19 cellular contexts compared by ENCODE assay signal in the genomic region with DNA sequence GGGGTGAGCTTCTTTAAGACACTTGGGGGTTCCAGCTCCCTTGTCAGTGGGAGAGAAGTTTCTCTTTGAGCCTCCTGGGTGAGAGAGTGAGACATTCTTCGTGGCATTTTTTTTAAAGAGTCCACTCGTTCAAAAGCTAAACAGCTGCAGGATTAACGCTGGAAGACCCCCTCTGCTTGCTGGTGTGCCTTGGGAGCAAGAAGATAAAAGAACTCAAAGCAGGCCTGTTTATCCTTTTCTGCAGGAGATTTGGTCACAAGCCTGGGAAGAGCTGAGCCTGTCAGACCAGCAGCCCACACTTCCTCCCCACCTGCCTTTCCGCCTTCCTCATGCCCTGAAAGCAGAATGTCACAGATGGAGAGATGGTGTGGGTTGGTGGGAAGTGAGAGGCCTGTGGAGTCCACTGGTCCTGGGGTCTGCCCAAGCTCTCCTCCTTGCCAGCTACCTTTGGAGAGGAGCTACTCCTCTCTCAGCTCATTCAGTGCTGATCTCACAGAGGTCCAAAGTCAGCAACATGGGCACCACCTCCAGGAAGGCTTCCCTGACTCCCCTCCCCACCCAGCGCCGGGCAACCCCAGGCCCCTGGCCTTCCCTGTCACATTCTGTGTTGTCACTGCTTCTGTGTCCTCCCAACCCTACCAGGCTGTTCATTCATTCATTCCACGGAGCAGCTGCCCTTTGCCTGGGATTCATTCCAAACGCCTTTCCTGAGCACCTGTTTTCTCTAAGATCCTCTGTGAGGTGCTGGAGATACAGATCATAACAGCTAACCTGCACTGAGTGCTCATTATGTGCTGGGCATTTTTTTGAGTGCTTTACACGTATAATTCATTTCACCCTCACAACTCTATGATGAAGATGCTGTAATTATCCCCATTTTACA. TPM values are rescaled to one million over a fixed set of nuclear protein-coding genes. Genes with fewer than 3 reads are reported as not detected.
DNase-seq lines count a peak whose midpoint lies in the region; ATAC-seq and TF ChIP-seq lines count a peak whose summit lies in the region.
"Had no signal": no experiment of that assay in that cellular context is flagged by ENCODE, and none has a peak within 500 bp of the region (broad histone marks: within the 10 kb centered on the region; RNA-seq: fewer than 3 reads in every experiment).

No MANE protein-coding gene starts in this region.

- H3K9ac ChIP-seq in SK-N-SH: no peak overlapping the region
- H3K9ac ChIP-seq: KMS-11 had no signal

- peak; percentile 35 for DNase-seq in NCI-H82 (lab: John Stamatoyannopoulos, UW)
- DNase-seq in NCI-H82 treated with DMSO at 0.1 percent for 48 hours (lab: John Stamatoyannopoulos, UW; ENCODE audit: unreplicated experiment): no peak
- DNase-seq in OCI-LY7 (ENCODE audit: low spot score): no peak
- no peak for DNase-seq in gastrocnemius medialis
- DNase-seq in SK-N-SH: no peak
- DNase-seq in NCI-H2107 (lab: John Stamatoyannopoulos, UW): no peak
- DNase-seq: activated CD4-positive, alpha-beta T cell treated with anti-CD3 and anti-CD28 coated beads, Interleukin-2, amount 50 U/mL, for 4 hours; activated gamma-delta T cell; foreskin keratinocyte; GF-D8; hypothalamus; islet precursor cell; NCI-H524 treated with DMSO at 0.1 percent for 48 hours; OCI-M1 had no signal

- H4K20me1 ChIP-seq in OCI-LY7 (ENCODE audit: insufficient read depth, low read length): no peaks in the 10 kb centered on the region
- no peaks in the 10 kb centered on the region for H4K20me1 ChIP-seq in SK-N-SH (ENCODE audit: insufficient read depth)

- H3K4me1 ChIP-seq in OCI-LY7 (ENCODE audit: insufficient read depth, low read length, poor library complexity, severe bottlenecking) (peaks cover 67% of the 10 kb centered on the region), ectodermal cell (ENCODE audit: control insufficient read depth, insufficient read depth, low read length) (peaks cover 38% of the 10 kb centered on the region), gastrocnemius medialis (peaks cover 17 to 28% of the 10 kb centered on the region in 2 donors), SK-N-SH (ENCODE audit: control insufficient read depth in 1 of 2, insufficient read depth in 2 of 2, low read depth in 1 of 2, low read length in 1 of 2) (peaks cover 0 to 24% of the 10 kb centered on the region in 2 experiments; a peak in 1 of 4 replicates)
- H3K4me1 ChIP-seq: foreskin keratinocyte had no signal

- peak; percentile 53 to 77 for ATAC-seq in gastrocnemius medialis
- ATAC-seq in GM19351 (IDR thresholded peaks at IDR 0.05; ENCODE audit: unreplicated experiment): no peak
- ATAC-seq: foreskin keratinocyte had no signal

- no peak for TF ChIP-seq CTCF in OCI-LY7 (conservative IDR thresholded peaks at IDR 0.05; ENCODE audit: low read length)
- no peak for TF ChIP-seq CTCF in gastrocnemius medialis (IDR thresholded peaks at IDR 0.05 in 4 of 5, conservative IDR thresholded peaks at IDR 0.05 in 1 of 5)
- TF ChIP-seq CTCF in SK-N-SH (IDR thresholded peaks at IDR 0.05): no peak

- H3K4me2 ChIP-seq in OCI-LY7 (ENCODE audit: low read length) (peak overlapping the region; percentile 51), SK-N-SH (no peak overlapping the region)
- H3K4me2 ChIP-seq: KMS-11 had no signal

- POLR2A ChIA-PET in OCI-LY7 (lab: Charles Lee): interaction anchor here (0.5 to 0.9 kb wide), 4 partner anchors 9 to 52 kb away, joined by 3 to 4 read pairs (median 3); no protein-coding TSS in a partner anchor
- POLR2A ChIA-PET in SK-N-SH (lab: Yijun Ruan, JAX): no interaction called here

- TF ChIP-seq EP300 in SK-N-SH (IDR thresholded peaks at IDR 0.05; ENCODE audit: borderline replicate concordance in 1 of 2, low read depth in 1 of 2, low read length in 1 of 2): no peak

- H3K9me2 ChIP-seq in OCI-LY7 (ENCODE audit: insufficient read depth, low read length) (no peaks in the 10 kb centered on the region), SK-N-SH (no peaks in the 10 kb centered on the region)

- H3K36me3 ChIP-seq in OCI-LY7 (ENCODE audit: insufficient read depth, low read length): peaks cover 3% of the 10 kb centered on the region; the same call in 1 of the 2 replicates
- H3K36me3 ChIP-seq in ectodermal cell (ENCODE audit: control insufficient read depth, insufficient read depth, low read length): no peaks in the 10 kb centered on the region
- H3K36me3 ChIP-seq in gastrocnemius medialis: no peaks in the 10 kb centered on the region
- H3K36me3 ChIP-seq in SK-N-SH (replicated peaks in 1 of 2; ENCODE audit: control insufficient read depth in 1 of 2, insufficient read depth in 2 of 2, low read length in 1 of 2): no peaks in the 10 kb centered on the region
- H3K36me3 ChIP-seq: right atrium auricular region had no signal

- H3F3A ChIP-seq in SK-N-SH (replicated peaks; ENCODE audit: insufficient read depth): no peaks in the 10 kb centered on the region

- WGBS in ectodermal cell, 2 experiments: 52 to 56% methylated on average over 8 to 9 of the region's 9 CpGs
- WGBS in SK-N-SH (ENCODE audit: low lambda C conversion rate): 77% methylated on average over 9 of the region's 9 CpGs

- H2AFZ ChIP-seq in OCI-LY7 (ENCODE audit: low read length) (no peak overlapping the region), SK-N-SH (ENCODE audit: low read depth) (no peak overlapping the region)

- TF ChIP-seq RAD21 in SK-N-SH (IDR thresholded peaks at IDR 0.05; ENCODE audit: low read length): no peak

- TF ChIP-seq POLR2A in gastrocnemius medialis (IDR thresholded peaks at IDR 0.05): no peak

- CTCF ChIA-PET in OCI-LY7 (lab: Charles Lee; ENCODE audit: unreplicated experiment) (interaction anchor here (0.6 to 1.2 kb wide), 2 partner anchors 11 to 16 kb away, joined by 3 to 5 read pairs; no protein-coding TSS in a partner anchor), SK-N-SH (lab: Yijun Ruan, JAX) (interaction anchor here (0.6 to 3.1 kb wide), 6 partner anchors 9 to 111 kb away, joined by 3 to 12 read pairs (median 3); no protein-coding TSS in a partner anchor)

- no TSS peak for BruUV-seq in OCI-LY7 (replicated peaks; lab: Mats Ljungman, UMichigan)

- intact Hi-C loops in OCI-LY7 (cut with micrococcal nuclease; ENCODE audit: unreplicated experiment) (no loop called here), gastrocnemius medialis (cut with DNase I; ENCODE audit: low total_unique reads) (no loop called here)

- H3K4me3 ChIP-seq in OCI-LY7 (ENCODE audit: low read depth, low read length, poor library complexity, severe bottlenecking): no peak overlapping the region
- H3K4me3 ChIP-seq in ectodermal cell (ENCODE audit: insufficient read depth, low read depth, low read length): no peak overlapping the region
- H3K4me3 ChIP-seq in gastrocnemius medialis: no peak overlapping the region
- H3K4me3 ChIP-seq in SK-N-SH (ENCODE audit: low read depth in 2 of 2, low read length in 1 of 2): no peak overlapping the region
- H3K4me3 ChIP-seq: right atrium auricular region had no signal

- H3K9me3 ChIP-seq in OCI-LY7 (ENCODE audit: low read length) (no peaks in the 10 kb centered on the region), ectodermal cell (ENCODE audit: control insufficient read depth, low read length) (no peaks in the 10 kb centered on the region), gastrocnemius medialis (no peaks in the 10 kb centered on the region), SK-N-SH (no peaks in the 10 kb centered on the region)
- H3K9me3 ChIP-seq: right atrium auricular region had no signal

- in situ Hi-C loops in gastrocnemius medialis (cut with MboI; ENCODE audit: low sequenced_read_pairs in 4 of 4): no loop called here

- H3K79me2 ChIP-seq in OCI-LY7 (ENCODE audit: insufficient read depth, low read depth, low read length) (no peaks in the 10 kb centered on the region), SK-N-SH (ENCODE audit: insufficient read depth) (no peaks in the 10 kb centered on the region)

- peaks cover 7% of the 10 kb centered on the region for H3K27me3 ChIP-seq in ectodermal cell (ENCODE audit: control insufficient read depth, insufficient read depth, low read length, poor library complexity, severe bottlenecking)
- H3K27me3 ChIP-seq in gastrocnemius medialis: no peaks in the 10 kb centered on the region
- H3K27me3 ChIP-seq in SK-N-SH (ENCODE audit: insufficient read depth): no peaks in the 10 kb centered on the region
- H3K27me3 ChIP-seq: right atrium auricular region had no signal

- H3K27ac ChIP-seq in OCI-LY7 (ENCODE audit: low read depth, low read length, poor library complexity, severe bottlenecking) (peak overlapping the region; percentile 24), ectodermal cell (ENCODE audit: insufficient read depth, low read depth, low read length, poor library complexity, severe bottlenecking) (peak overlapping the region; percentile 81), gastrocnemius medialis (no peak overlapping the region), SK-N-SH (ENCODE audit: low read depth in 2 of 2, low read length in 1 of 2) (no peak overlapping the region)
- H3K27ac ChIP-seq: C4-2B, foreskin keratinocyte, KMS-11, right atrium auricular region had no signal

TF ChIP-seq in SK-N-SH, 30 proteins besides CTCF, POLR2A, EP300 and RAD21 (continues in another document):
- TF ChIP-seq, protein P1, sequence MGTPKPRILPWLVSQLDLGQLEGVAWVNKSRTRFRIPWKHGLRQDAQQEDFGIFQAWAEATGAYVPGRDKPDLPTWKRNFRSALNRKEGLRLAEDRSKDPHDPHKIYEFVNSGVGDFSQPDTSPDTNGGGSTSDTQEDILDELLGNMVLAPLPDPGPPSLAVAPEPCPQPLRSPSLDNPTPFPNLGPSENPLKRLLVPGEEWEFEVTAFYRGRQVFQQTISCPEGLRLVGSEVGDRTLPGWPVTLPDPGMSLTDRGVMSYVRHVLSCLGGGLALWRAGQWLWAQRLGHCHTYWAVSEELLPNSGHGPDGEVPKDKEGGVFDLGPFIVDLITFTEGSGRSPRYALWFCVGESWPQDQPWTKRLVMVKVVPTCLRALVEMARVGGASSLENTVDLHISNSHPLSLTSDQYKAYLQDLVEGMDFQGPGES (IDR thresholded peaks at IDR 0.05; ENCODE audit: low read depth, low read length): no peak

RNA-seq across cellular contexts. Expression of a gene that starts 6.7 kb away (rescaled TPM):
- 13.5 and 14.3 TPM in 2 replicates for total RNA-seq in OCI-LY7 (2014; rRNA removed; shearing (Covaris generic))
- 49.9 and 57.3 TPM in 2 replicates for total RNA-seq in OCI-LY7 (2022)
- polyA plus RNA-seq in ectodermal cell (2013, experiment 1 of 4): 20.0 TPM
- 29.6 TPM for polyA plus RNA-seq in ectodermal cell (2013, experiment 2 of 4)
- 17.2 TPM for polyA plus RNA-seq in ectodermal cell (2013, experiment 3 of 4)
- polyA plus RNA-seq in ectodermal cell (2013, experiment 4 of 4): 18.5 TPM
- total RNA-seq in gastrocnemius medialis: 10 to 100 TPM in 3 of 4 donors, 1 to 10 TPM in 1; 5.6 to 12.6 (median 11.2) TPM
- 1.6 and 2.2 TPM in 2 replicates for polyA plus RNA-seq in SK-N-SH (2012; rRNA removed)
- polyA plus RNA-seq in SK-N-SH (2012; cell fraction: cytosol; rRNA removed): 0.55 and 0.97 TPM in 2 replicates
- polyA plus RNA-seq in SK-N-SH (2012; cell fraction: nucleus; rRNA removed): 5.5 and 7.6 TPM in 2 replicates

RNA-seq across cellular contexts. Expression of a gene that starts 43.0 kb away (rescaled TPM):
- 0.33 TPM in 1 of 2 replicates, not detected in the other for total RNA-seq in OCI-LY7 (2014; rRNA removed; shearing (Covaris generic))
- not detected in 2 replicates for total RNA-seq in OCI-LY7 (2022)
- polyA plus RNA-seq in ectodermal cell (2013, experiment 1 of 4): 462 TPM
- 419 TPM for polyA plus RNA-seq in ectodermal cell (2013, experiment 2 of 4)
- 346 TPM for polyA plus RNA-seq in ectodermal cell (2013, experiment 3 of 4)
- 367 TPM for polyA plus RNA-seq in ectodermal cell (2013, experiment 4 of 4)
- total RNA-seq in gastrocnemius medialis: 10 to 100 TPM; 18.5 to 42.4 (median 34.8) TPM
- polyA plus RNA-seq in SK-N-SH (2012; rRNA removed): 221 and 293 TPM in 2 replicates
- polyA plus RNA-seq in SK-N-SH (2012; cell fraction: cytosol; rRNA removed): 145 and 210 TPM in 2 replicates
- polyA plus RNA-seq in SK-N-SH (2012; cell fraction: nucleus; rRNA removed): 282 and 307 TPM in 2 replicates

Comparison
In these comparisons a context has a peak if more than half of its experiments do, and no peak if none do; other contexts are left out.
1. H3K27ac ChIP-seq: peak in OCI-LY7 (single experiment) and ectodermal cell (single experiment); none in gastrocnemius medialis (0 of 4) and SK-N-SH (0 of 2).
2. RNA of a gene that starts 43.0 kb away (total RNA-seq): 18.5 to 42.4 TPM in gastrocnemius medialis; 0.33 TPM in OCI-LY7; every median in the first group is over 10 times any median in the second.